25 cellular contexts compared by ENCODE assay signal in genomic region chr4:138050601-138051000, GRCh38.
DNase-seq lines count a peak whose midpoint lies in the region; ATAC-seq, FAIRE-seq and TF ChIP-seq lines count a peak whose summit lies in the region.
"Had no signal": no experiment of that assay in that cellular context is flagged by ENCODE, and none has a peak within 500 bp of the region (broad histone marks: within the 10 kb centered on the region; RNA-seq: fewer than 3 reads in every experiment).

No MANE protein-coding gene starts in this region.

- intact Hi-C loops in HCT116 (cut with micrococcal nuclease) = no loop called here

- H4K20me1 ChIP-seq in HCT116 (ENCODE audit: insufficient read depth) (no peaks in the 10 kb centered on the region), astrocyte (ENCODE audit: insufficient read depth, low read length) (no peaks in the 10 kb centered on the region)

- H3K36me3 ChIP-seq in HCT116 (ENCODE audit: control insufficient read depth in 1 of 2, insufficient read depth in 2 of 2, low read length in 2 of 2) (no peaks in the 10 kb centered on the region), astrocyte (ENCODE audit: insufficient read depth, low read length) (no peaks in the 10 kb centered on the region)
- H3K36me3 ChIP-seq: ovary, stomach, transverse colon had no signal

- no peaks in the 10 kb centered on the region for H3K27me3 ChIP-seq in HCT116 (ENCODE audit: insufficient read depth, low read length)
- no peaks in the 10 kb centered on the region for H3K27me3 ChIP-seq in astrocyte (ENCODE audit: insufficient read depth, low read length)
- H3K27me3 ChIP-seq: ovary, stomach, transverse colon had no signal

- H3K27ac ChIP-seq in HCT116 (ENCODE audit: low read depth, low read length) (no peak overlapping the region), astrocyte (ENCODE audit: low read depth, low read length) (peak overlapping the region; percentile 26)
- H3K27ac ChIP-seq: coronary artery, ovary, SK-N-MC, stomach, transverse colon had no signal

- H3K4me3 Mint-ChIP-seq in astrocyte (ENCODE audit: unreplicated experiment) = no peak overlapping the region
- H3K4me3 Mint-ChIP-seq: activated CD4-positive, alpha-beta memory T cell treated with anti-CD3 and anti-CD28 coated beads for 36 hours; activated naive CD8-positive, alpha-beta T cell treated with anti-CD3 and anti-CD28 coated beads, Interleukin-2, amount 50 U/mL, for 24 hours; CD8-positive, alpha-beta memory T cell; naive thymus-derived CD4-positive, alpha-beta T cell; T-helper 2 cell treated with Interferon-gamma antibody and Interleukin-4, amounts not matched to agents 5 μg/mL and 100 μg/mL, for 36 hours had no signal

- BruUV-seq in HCT116 (replicated peaks; lab: Mats Ljungman, UMichigan) = no TSS peak

- no peaks in the 10 kb centered on the region for H3K27me3 Mint-ChIP-seq in astrocyte (ENCODE audit: low read depth, unreplicated experiment)
- H3K27me3 Mint-ChIP-seq: activated CD4-positive, alpha-beta memory T cell treated with anti-CD3 and anti-CD28 coated beads for 36 hours; activated naive CD8-positive, alpha-beta T cell treated with anti-CD3 and anti-CD28 coated beads, Interleukin-2, amount 50 U/mL, for 24 hours; CD8-positive, alpha-beta memory T cell; naive thymus-derived CD4-positive, alpha-beta T cell had no signal

- no peak for TF ChIP-seq POLR2A in HCT116 (IDR thresholded peaks at IDR 0.05; ENCODE audit: borderline replicate concordance, extremely low read depth, insufficient read depth, insufficient read length)

- no peak for TF ChIP-seq CTCF in HCT116 (IDR thresholded peaks at IDR 0.05 in 2 of 3, conservative IDR thresholded peaks at IDR 0.05 in 1 of 3; ENCODE audit: borderline replicate concordance in 1 of 3, insufficient read depth in 1 of 3, low read depth in 2 of 3, low read length in 2 of 3)
- no peak for TF ChIP-seq CTCF in astrocyte (IDR thresholded peaks at IDR 0.05; ENCODE audit: insufficient read depth, low read depth, low read length)

- peak overlapping the region; percentile 73 for H3K4me2 ChIP-seq in HCT116 (ENCODE audit: low read length)
- no peak overlapping the region for H3K4me2 ChIP-seq in astrocyte (ENCODE audit: low read length)

- H3K4me1 ChIP-seq in HCT116 (ENCODE audit: control insufficient read depth in 1 of 2, insufficient read depth in 2 of 2, low read length in 2 of 2) = peaks cover 33 to 46% of the 10 kb centered on the region in 2 experiments
- peaks cover 34% of the 10 kb centered on the region for H3K4me1 ChIP-seq in astrocyte (ENCODE audit: insufficient read depth, low read length)

- POLR2A ChIA-PET in HCT116 (lab: Charles Lee) = no interaction called here

- H3K4me3 ChIP-seq in HCT116 (replicated peaks in 1 of 2; ENCODE audit: low read depth in 1 of 2, low read length in 2 of 2) = no peak overlapping the region
- no peak overlapping the region for H3K4me3 ChIP-seq in astrocyte (ENCODE audit: insufficient read depth, low read depth, low read length)
- H3K4me3 ChIP-seq: coronary artery, ovary, SK-N-MC, stomach, transverse colon had no signal

- H3K36me3 Mint-ChIP-seq in astrocyte (ENCODE audit: low read depth, unreplicated experiment) = no peaks in the 10 kb centered on the region
- H3K36me3 Mint-ChIP-seq: activated CD4-positive, alpha-beta memory T cell treated with anti-CD3 and anti-CD28 coated beads for 36 hours; CD8-positive, alpha-beta memory T cell; naive thymus-derived CD4-positive, alpha-beta T cell had no signal

- H3K79me2 ChIP-seq in HCT116 (ENCODE audit: insufficient read depth, low read length) (no peaks in the 10 kb centered on the region), astrocyte (ENCODE audit: insufficient read depth, low read length) (no peaks in the 10 kb centered on the region)

- RAD21 ChIA-PET in HCT116 (lab: Charles Lee; ENCODE audit: low non-redundant PET in 1 of 2, low total read pairs in 2 of 2, uncharacterized antibody in 2 of 2, unreplicated experiment in 2 of 2) = no interaction called here

- H3K4me1 Mint-ChIP-seq in astrocyte (ENCODE audit: low read depth, unreplicated experiment) = peaks cover 32% of the 10 kb centered on the region
- H3K4me1 Mint-ChIP-seq: activated naive CD8-positive, alpha-beta T cell treated with anti-CD3 and anti-CD28 coated beads, Interleukin-2, amount 50 U/mL, for 24 hours; CD8-positive, alpha-beta memory T cell; naive thymus-derived CD4-positive, alpha-beta T cell had no signal

- H3K9me3 Mint-ChIP-seq in astrocyte (ENCODE audit: unreplicated experiment) = no peaks in the 10 kb centered on the region
- H3K9me3 Mint-ChIP-seq: activated naive CD8-positive, alpha-beta T cell treated with anti-CD3 and anti-CD28 coated beads, Interleukin-2, amount 50 U/mL, for 24 hours; T-helper 2 cell treated with Interferon-gamma antibody and Interleukin-4, amounts not matched to agents 5 μg/mL and 100 μg/mL, for 36 hours had no signal

- no peaks in the 10 kb centered on the region for H3K9me2 ChIP-seq in HCT116 (ENCODE audit: insufficient read depth)

- peak overlapping the region; percentile 28 for H3K27ac Mint-ChIP-seq in astrocyte (ENCODE audit: unreplicated experiment)
- H3K27ac Mint-ChIP-seq: activated CD4-positive, alpha-beta memory T cell treated with anti-CD3 and anti-CD28 coated beads for 36 hours; activated naive CD8-positive, alpha-beta T cell treated with anti-CD3 and anti-CD28 coated beads, Interleukin-2, amount 50 U/mL, for 24 hours; CD8-positive, alpha-beta memory T cell; naive thymus-derived CD4-positive, alpha-beta T cell; T-helper 2 cell treated with Interferon-gamma antibody and Interleukin-4, amounts not matched to agents 5 μg/mL and 100 μg/mL, for 36 hours had no signal

- CTCF ChIA-PET in HCT116 (lab: Charles Lee) = interaction anchor here (1.1 kb wide), 1 partner anchor 40 kb away, joined by 4 read pairs; no protein-coding TSS in a partner anchor

- no peak overlapping the region for H3K9ac ChIP-seq in HCT116 (ENCODE audit: low read length)
- no peak overlapping the region for H3K9ac ChIP-seq in astrocyte (ENCODE audit: low read length)

- ATAC-seq in HCT116 (peak; percentile 60), GM19328 (IDR thresholded peaks at IDR 0.05; ENCODE audit: unreplicated experiment) (no peak)
- ATAC-seq: activated naive CD8-positive, alpha-beta T cell treated with anti-CD3 and anti-CD28 coated beads, Interleukin-2, amount 50 U/mL, for 24 hours; left colon; naive thymus-derived CD4-positive, alpha-beta T cell; right cardiac atrium had no signal

- H3K9me3 ChIP-seq in HCT116 (ENCODE audit: control insufficient read depth in 1 of 2, insufficient read depth in 1 of 2, low read depth in 1 of 2, low read length in 2 of 2) (no peaks in the 10 kb centered on the region), astrocyte (ENCODE audit: insufficient read depth, low read depth, low read length) (no peaks in the 10 kb centered on the region)
- H3K9me3 ChIP-seq: ovary, stomach, transverse colon had no signal

- peak overlapping the region; percentile 96 for H2AFZ ChIP-seq in HCT116 (ENCODE audit: low read depth, low read length, poor library complexity, severe bottlenecking)
- peak overlapping the region; percentile 36 for H2AFZ ChIP-seq in astrocyte (ENCODE audit: low read depth, low read length)

- TF ChIP-seq RAD21 in HCT116 (IDR thresholded peaks at IDR 0.05; ENCODE audit: low read depth) = no peak

- DNase-seq in ELF-1 (ENCODE audit: low read depth, low spot score) (peak; percentile 45), HCT116 (ENCODE audit: low read depth, low spot score) (no peak), astrocyte (ENCODE audit: low read depth) (no peak), iris pigment epithelial cell (ENCODE audit: low read depth) (peak; percentile 45), LoVo (ENCODE audit: low spot score) (no peak), NCI-H2196 treated with DMSO at 0.1 percent for 48 hours (lab: John Stamatoyannopoulos, UW; ENCODE audit: unreplicated experiment) (no peak)
- DNase-seq: activated CD4-positive, alpha-beta memory T cell treated with anti-CD3 and anti-CD28 coated beads for 36 hours; activated gamma-delta T cell; activated naive CD8-positive, alpha-beta T cell treated with anti-CD3 and anti-CD28 coated beads, Interleukin-2, amount 50 U/mL, for 24 hours; activated T-cell treated with anti-CD3 and anti-CD28 coated beads for 4 hours; AML-193; CD8-positive, alpha-beta memory T cell; DMS153; GF-D8; left colon; naive thymus-derived CD4-positive, alpha-beta T cell; NCI-H510A; ovary; right cardiac atrium; stomach; transverse colon had no signal

- FAIRE-seq in astrocyte (lab: Jason Lieb, UNC) = no peak

TF ChIP-seq in HCT116, 20 proteins besides CTCF, POLR2A, EP300 and RAD21:
- TF ChIP-seq MAX (IDR thresholded peaks at IDR 0.05) = peak; percentile 67
- no peak for TF ChIP-seq EZH2 (IDR thresholded peaks at IDR 0.05)
TF ChIP-seq in HCT116: peak in this region for 1.

Comparison
In these comparisons a context has a peak if more than half of its experiments do, and no peak if none do; other contexts are left out.
1. DNase-seq: peak in ELF-1 (single experiment) and iris pigment epithelial cell (single experiment); none in HCT116 (single experiment), astrocyte (single experiment), LoVo (single experiment) and NCI-H2196 treated with DMSO at 0.1 percent for 48 hours (single experiment).